ENCODE assay signal across 25 cellular contexts in genomic region chr9:37201581-37201980, GRCh38.
DNase-seq lines count a peak whose midpoint lies in the region; FAIRE-seq and TF ChIP-seq lines count a peak whose summit lies in the region.
"Had no signal": no experiment of that assay in that cellular context is flagged by ENCODE, and none has a peak within 500 bp of the region (broad histone marks: within the 10 kb centered on the region; RNA-seq: fewer than 3 reads in every experiment).

No MANE protein-coding gene starts in this region.

- peak; percentile 72 for FAIRE-seq in GM12891 (lab: Jason Lieb, UNC)
- FAIRE-seq: HTR-8/SVneo had no signal

- peaks cover 6% of the 10 kb centered on the region for H3K9me3 Mint-ChIP-seq in neural crest cell
- H3K9me3 Mint-ChIP-seq: activated naive CD8-positive, alpha-beta T cell treated with anti-CD3 and anti-CD28 coated beads, Interleukin-2, amount 50 U/mL, for 24 hours had no signal

- peak overlapping the region; percentile 13 for H3K4me3 Mint-ChIP-seq in neural crest cell
- H3K4me3 Mint-ChIP-seq: CD8-positive, alpha-beta T cell had no signal

- peaks cover 7% of the 10 kb centered on the region for H3K4me1 ChIP-seq in effector memory CD4-positive, alpha-beta T cell (ENCODE audit: control insufficient read depth, insufficient read depth, low read length, poor library complexity, severe bottlenecking)
- H3K4me1 ChIP-seq: body of pancreas, right lobe of liver had no signal

- in situ Hi-C loops in SK-MEL-5 (cut with HindIII; ENCODE audit: low pct_unique_long_range_greater_than_20kb, low sequenced_read_pairs), result no loop called here

- H3K36me3 ChIP-seq in effector memory CD4-positive, alpha-beta T cell (ENCODE audit: control insufficient read depth, insufficient read depth, low read length), result no peaks in the 10 kb centered on the region
- H3K36me3 ChIP-seq: lower lobe of right lung, right lobe of liver, SJSA1, WERI-Rb-1 had no signal

- no peak overlapping the region for H3K27ac ChIP-seq in effector memory CD4-positive, alpha-beta T cell (ENCODE audit: insufficient read depth, low read length, poor library complexity, severe bottlenecking)
- H3K27ac ChIP-seq: body of pancreas, lower lobe of right lung, right lobe of liver, SJSA1, WERI-Rb-1 had no signal

- H3K4me1 Mint-ChIP-seq in neural crest cell, result peaks cover 58% of the 10 kb centered on the region

- no peak overlapping the region for H3K4me3 ChIP-seq in Jurkat, Clone E6-1 (ENCODE audit: low read length)
- no peak overlapping the region for H3K4me3 ChIP-seq in effector memory CD4-positive, alpha-beta T cell (ENCODE audit: insufficient read depth, low read depth, low read length, poor library complexity, severe bottlenecking)
- H3K4me3 ChIP-seq: body of pancreas, lower lobe of right lung, right lobe of liver, SJSA1 had no signal

- H3K9me3 ChIP-seq in effector memory CD4-positive, alpha-beta T cell (ENCODE audit: control insufficient read depth, low read length), result no peaks in the 10 kb centered on the region
- H3K9me3 ChIP-seq: body of pancreas, lower lobe of right lung, right lobe of liver, SJSA1 had no signal

- H3K27ac Mint-ChIP-seq in neural crest cell (ENCODE audit: unreplicated experiment), result no peak overlapping the region
- H3K27ac Mint-ChIP-seq: CD8-positive, alpha-beta T cell had no signal

- TF ChIP-seq CTCF in neural crest cell (conservative IDR thresholded peaks at IDR 0.05), result no peak

- no peaks in the 10 kb centered on the region for H3K27me3 ChIP-seq in effector memory CD4-positive, alpha-beta T cell (replicated peaks; ENCODE audit: control insufficient read depth, insufficient read depth, low read length, poor library complexity, severe bottlenecking)
- H3K27me3 ChIP-seq: body of pancreas, right lobe of liver, SJSA1 had no signal

- DNase-seq in GM12891 (ENCODE audit: insufficient read length, low spot score), result no peak
- peak; percentile 47 for DNase-seq in Jurkat, Clone E6-1 (ENCODE audit: low read depth, low spot score)
- peak; percentile 56 for DNase-seq in SK-MEL-5 (ENCODE audit: low read depth, low spot score)
- no peak for DNase-seq in neural crest cell (ENCODE audit: low read depth, low spot score)
- DNase-seq in DMS53 (lab: John Stamatoyannopoulos, UW), result no peak
- no peak for DNase-seq in effector memory CD4-positive, alpha-beta T cell
- DNase-seq in NCI-H2029 (lab: John Stamatoyannopoulos, UW), result no peak
- DNase-seq: activated CD4-positive, alpha-beta T cell treated with anti-CD3 and anti-CD28 coated beads, Interleukin-2, amount 50 U/mL, for 48 hours; activated CD8-positive, alpha-beta memory T cell treated with anti-CD3 and anti-CD28 coated beads, Interleukin-2, amount 50 U/mL, for 48 hours; activated naive CD8-positive, alpha-beta T cell treated with anti-CD3 and anti-CD28 coated beads, Interleukin-2, amount 50 U/mL, for 24 hours; body of pancreas; CD8-positive, alpha-beta T cell; DMS153; GDM1; glutamatergic neuron; lower lobe of right lung; NCI-H1048; NCI-H187; NCI-H226; posterior cingulate gyrus; right lobe of liver; WERI-Rb-1 had no signal

- TF ChIP-seq POLR2A in GM12891 (IDR thresholded peaks at IDR 0.05; ENCODE audit: low read depth, low read length), result no peak

- H3K36me3 Mint-ChIP-seq in neural crest cell (ENCODE audit: low read depth), result peaks cover 12% of the 10 kb centered on the region

- no peaks in the 10 kb centered on the region for H3K27me3 Mint-ChIP-seq in neural crest cell (ENCODE audit: low read depth)
- H3K27me3 Mint-ChIP-seq: activated naive CD8-positive, alpha-beta T cell treated with anti-CD3 and anti-CD28 coated beads, Interleukin-2, amount 50 U/mL, for 24 hours; stimulated activated naive CD8-positive, alpha-beta T cell treated with anti-CD3 and anti-CD28 coated beads, Interleukin-15, Interleukin-2, amounts not matched to agents 100 ng/mL and 50 ng/mL, for 24 hours had no signal

TF ChIP-seq in GM12891, 5 proteins besides CTCF, POLR2A, EP300 and RAD21:
- no peak for TF ChIP-seq SPI1 (IDR thresholded peaks at IDR 0.05; ENCODE audit: low read depth, low read length)
- no peak for TF ChIP-seq PAX5 (IDR thresholded peaks at IDR 0.05; ENCODE audit: insufficient read depth, low read length, severe bottlenecking)
- TF ChIP-seq POLR2AphosphoS5 (IDR thresholded peaks at IDR 0.05; ENCODE audit: low read depth, low read length), result no peak
- TF ChIP-seq TAF1 (IDR thresholded peaks at IDR 0.05; ENCODE audit: low read depth, low read length), result no peak
- no peak for TF ChIP-seq POU2F2 (IDR thresholded peaks at IDR 0.05; ENCODE audit: low read depth, low read length)

Comparison
In these comparisons a context has a peak if more than half of its experiments do, and no peak if none do; other contexts are left out.
1. DNase-seq: peak in Jurkat, Clone E6-1 (single experiment) and SK-MEL-5 (single experiment); none in GM12891 (single experiment), neural crest cell (single experiment), DMS53 (single experiment), effector memory CD4-positive, alpha-beta T cell (0 of 3) and NCI-H2029 (single experiment).